Comparison of ENCODE assay signal across 14 cellular contexts in genomic region chr9:4887556-4887955, GRCh38.
A peak's percentile ranks its signal among the peaks of the same experiment; 100 is the strongest.
DNase-seq lines count a peak whose midpoint lies in the region; ATAC-seq and TF ChIP-seq lines count a peak whose summit lies in the region.
"Had no signal": no experiment of that assay in that cellular context is flagged by ENCODE, and none has a peak within 500 bp of the region (broad histone marks: within the 10 kb centered on the region; RNA-seq: fewer than 3 reads in every experiment).

No MANE protein-coding gene starts in this region.

- TF ChIP-seq CTCF in cardiac muscle cell (IDR thresholded peaks at IDR 0.05; ENCODE audit: low read depth, low read length) (no peak), ascending aorta (IDR thresholded peaks at IDR 0.05) (no peak), OCI-LY7 (conservative IDR thresholded peaks at IDR 0.05; ENCODE audit: low read length) (no peak), osteoblast (IDR thresholded peaks at IDR 0.05; ENCODE audit: extremely low read depth, low read depth, low read length) (no peak)

- peak; percentile 34 to 74 for DNase-seq in cardiac muscle cell (ENCODE audit: low read depth in 1 of 2, low spot score in 1 of 2)
- no peak for DNase-seq in cardiac septum (ENCODE audit: low spot score)
- peak in 1 of 2 donors; percentile 83 for DNase-seq in ascending aorta (ENCODE audit: low spot score in 2 of 2)
- DNase-seq in right cardiac atrium: peak; percentile 37 to 68 (median 51)
- DNase-seq in OCI-LY7 (ENCODE audit: low spot score): no peak
- DNase-seq in activated CD4-positive, alpha-beta T cell treated with anti-CD3 and anti-CD28 coated beads, Interleukin-2, amount 10 ng/mL, durations not matched to agents 24 days and 14 days: no peak
- no peak for DNase-seq in osteoblast (ENCODE audit: insufficient read length, low spot score, missing footprints)
- DNase-seq: activated CD4-positive, alpha-beta T cell treated with anti-CD3 and anti-CD28 coated beads, Interleukin-2, amount 50 U/mL, for 4 hours; AML-193; NCI-H187; nephron progenitor cell had no signal

- no peaks in the 10 kb centered on the region for H3K9me3 ChIP-seq in cardiac muscle cell (ENCODE audit: low read depth)
- no peaks in the 10 kb centered on the region for H3K9me3 ChIP-seq in ascending aorta
- H3K9me3 ChIP-seq in right cardiac atrium (ENCODE audit: control insufficient read depth, low read length): no peaks in the 10 kb centered on the region
- no peaks in the 10 kb centered on the region for H3K9me3 ChIP-seq in OCI-LY7 (ENCODE audit: low read length)
- H3K9me3 ChIP-seq in osteoblast (ENCODE audit: low read depth, low read length): no peaks in the 10 kb centered on the region

- no peaks in the 10 kb centered on the region for H3K27me3 Mint-ChIP-seq in activated CD4-positive, alpha-beta T cell treated with anti-CD3 and anti-CD28 coated beads, Interleukin-2, amount 10 ng/mL, durations not matched to agents 24 days and 14 days

- H3K9me2 ChIP-seq in OCI-LY7 (ENCODE audit: insufficient read depth, low read length): no peaks in the 10 kb centered on the region

- WGBS in right cardiac atrium: 32% methylated on average over 4 of the region's 4 CpGs

- ATAC-seq in right cardiac atrium (peak; percentile 58 to 63), GM19395 (IDR thresholded peaks at IDR 0.05; ENCODE audit: unreplicated experiment) (no peak)
- ATAC-seq: activated naive CD4-positive, alpha-beta T cell treated with anti-CD3 and anti-CD28 coated beads, Interleukin-2, amount 50 U/mL, for 72 hours; SK-N-SH treated with all-trans-retinoic acid at 6 μM for 48 hours had no signal

- H3K4me1 ChIP-seq in cardiac muscle cell (ENCODE audit: low read depth): no peaks in the 10 kb centered on the region
- peaks cover 0 to 29% of the 10 kb centered on the region in 2 donors for H3K4me1 ChIP-seq in ascending aorta
- no peaks in the 10 kb centered on the region for H3K4me1 ChIP-seq in right cardiac atrium (ENCODE audit: control insufficient read depth, insufficient read depth, low read length)
- no peaks in the 10 kb centered on the region for H3K4me1 ChIP-seq in OCI-LY7 (ENCODE audit: insufficient read depth, low read length, poor library complexity, severe bottlenecking)
- H3K4me1 ChIP-seq in osteoblast (ENCODE audit: insufficient read depth, low read length): peaks cover 12% of the 10 kb centered on the region

- H3K27ac ChIP-seq in cardiac muscle cell: no peak overlapping the region
- H3K27ac ChIP-seq in ascending aorta: peak overlapping the region; percentile 81
- H3K27ac ChIP-seq in right cardiac atrium (ENCODE audit: low read length): no peak overlapping the region
- H3K27ac ChIP-seq in OCI-LY7 (ENCODE audit: low read depth, low read length, poor library complexity, severe bottlenecking): no peak overlapping the region
- no peak overlapping the region for H3K27ac ChIP-seq in osteoblast (ENCODE audit: low read depth, low read length)

- H3K4me3 Mint-ChIP-seq in activated CD4-positive, alpha-beta T cell treated with anti-CD3 and anti-CD28 coated beads, Interleukin-2, amount 10 ng/mL, durations not matched to agents 24 days and 14 days: no peak overlapping the region
- H3K4me3 Mint-ChIP-seq: nephron progenitor cell had no signal

- H3K36me3 Mint-ChIP-seq in activated CD4-positive, alpha-beta T cell treated with anti-CD3 and anti-CD28 coated beads, Interleukin-2, amount 10 ng/mL, durations not matched to agents 24 days and 14 days (ENCODE audit: low read depth): peaks cover 4% of the 10 kb centered on the region

- H3K4me2 ChIP-seq in OCI-LY7 (ENCODE audit: low read length) (no peak overlapping the region), osteoblast (ENCODE audit: insufficient read depth, low read length) (no peak overlapping the region)

- BruUV-seq in OCI-LY7 (replicated peaks; lab: Mats Ljungman, UMichigan): no TSS peak

- intact Hi-C loops in cardiac septum (cut with DNase I) (no loop called here), ascending aorta (cut with DNase I) (loop anchor here (1.0 kb wide), 1 partner anchor 14 kb away; no protein-coding TSS in a partner anchor), right cardiac atrium (cut with DNase I) (no loop called here), OCI-LY7 (cut with micrococcal nuclease; ENCODE audit: unreplicated experiment) (no loop called here)
- intact Hi-C loops in activated CD4-positive, alpha-beta T cell treated with anti-CD3 and anti-CD28 coated beads, Interleukin-2, amount 10 ng/mL, durations not matched to agents 24 days and 14 days (cut with micrococcal nuclease): no loop called here

- H3K4me3 ChIP-seq in cardiac muscle cell (no peak overlapping the region), ascending aorta (no peak overlapping the region), right cardiac atrium (ENCODE audit: low read length) (no peak overlapping the region), OCI-LY7 (ENCODE audit: low read depth, low read length, poor library complexity, severe bottlenecking) (no peak overlapping the region), osteoblast (ENCODE audit: insufficient read depth, low read length) (no peak overlapping the region)

- POLR2A ChIA-PET in OCI-LY7 (lab: Charles Lee): no interaction called here

- CTCF ChIA-PET in OCI-LY7 (lab: Charles Lee; ENCODE audit: unreplicated experiment): no interaction called here

- H3K79me2 ChIP-seq in OCI-LY7 (ENCODE audit: insufficient read depth, low read depth, low read length) (no peaks in the 10 kb centered on the region), osteoblast (ENCODE audit: insufficient read depth, low read length) (no peaks in the 10 kb centered on the region)

- H3K27ac Mint-ChIP-seq in activated CD4-positive, alpha-beta T cell treated with anti-CD3 and anti-CD28 coated beads, Interleukin-2, amount 10 ng/mL, durations not matched to agents 24 days and 14 days: no peak overlapping the region
- H3K27ac Mint-ChIP-seq: activated naive CD4-positive, alpha-beta T cell treated with anti-CD3 and anti-CD28 coated beads, Interleukin-2, amount 50 U/mL, for 72 hours had no signal

- H2AFZ ChIP-seq in OCI-LY7 (ENCODE audit: low read length) (no peak overlapping the region), osteoblast (ENCODE audit: low read length) (no peak overlapping the region)

- H4K20me1 ChIP-seq in OCI-LY7 (ENCODE audit: insufficient read depth, low read length) (no peaks in the 10 kb centered on the region), osteoblast (ENCODE audit: insufficient read depth, low read length) (no peaks in the 10 kb centered on the region)

- H3K27me3 ChIP-seq in cardiac muscle cell (no peaks in the 10 kb centered on the region), ascending aorta (no peaks in the 10 kb centered on the region), right cardiac atrium (ENCODE audit: control insufficient read depth, insufficient read depth) (no peaks in the 10 kb centered on the region), osteoblast (ENCODE audit: insufficient read depth, low read length) (no peaks in the 10 kb centered on the region)

- H3K36me3 ChIP-seq in cardiac muscle cell (no peaks in the 10 kb centered on the region), ascending aorta (no peaks in the 10 kb centered on the region), OCI-LY7 (ENCODE audit: insufficient read depth, low read length) (no peaks in the 10 kb centered on the region), osteoblast (ENCODE audit: insufficient read depth, low read length) (no peaks in the 10 kb centered on the region)

- peaks cover 6% of the 10 kb centered on the region for H3K9me3 Mint-ChIP-seq in activated CD4-positive, alpha-beta T cell treated with anti-CD3 and anti-CD28 coated beads, Interleukin-2, amount 10 ng/mL, durations not matched to agents 24 days and 14 days
- H3K9me3 Mint-ChIP-seq: nephron progenitor cell had no signal

- H3K4me1 Mint-ChIP-seq in activated CD4-positive, alpha-beta T cell treated with anti-CD3 and anti-CD28 coated beads, Interleukin-2, amount 10 ng/mL, durations not matched to agents 24 days and 14 days: no peaks in the 10 kb centered on the region
- H3K4me1 Mint-ChIP-seq: nephron progenitor cell had no signal

Comparison
In these comparisons a context has a peak if more than half of its experiments do, and no peak if none do; other contexts are left out.
1. DNase-seq: peak in cardiac muscle cell (2 of 2) and right cardiac atrium (3 of 3); none in cardiac septum (single experiment), OCI-LY7 (single experiment), activated CD4-positive, alpha-beta T cell treated with anti-CD3 and anti-CD28 coated beads, Interleukin-2, amount 10 ng/mL, durations not matched to agents 24 days and 14 days (single experiment) and osteoblast (single experiment).
2. H3K27ac ChIP-seq: peak in ascending aorta (2 of 2); none in cardiac muscle cell (single experiment), right cardiac atrium (single experiment), OCI-LY7 (single experiment) and osteoblast (single experiment).